ENCODE assay signal across 9 cellular contexts in genomic region chr12:122981587-122982493, GRCh38. TPM values are rescaled to one million over a fixed set of nuclear protein-coding genes. Genes with fewer than 3 reads are reported as not detected.
A peak's percentile ranks its signal among the peaks of the same experiment; 100 is the strongest.
DNase-seq lines count a peak whose midpoint lies in the region; ATAC-seq and TF ChIP-seq lines count a peak whose summit lies in the region.
"Had no signal": no experiment of that assay in that cellular context is flagged by ENCODE, and none has a peak within 500 bp of the region (broad histone marks: within the 10 kb centered on the region; RNA-seq: fewer than 3 reads in every experiment).

No MANE protein-coding gene starts in this region.

- peaks cover 11% of the 10 kb centered on the region for H3K36me3 Mint-ChIP-seq in activated naive CD4-positive, alpha-beta T cell treated with anti-CD3 and anti-CD28 coated beads for 36 hours (ENCODE audit: low read depth)
- peaks cover 16% of the 10 kb centered on the region for H3K36me3 Mint-ChIP-seq in activated naive CD8-positive, alpha-beta T cell treated with anti-CD3 and anti-CD28 coated beads for 36 hours

- peak overlapping the region; percentile 81 for H3K4me3 Mint-ChIP-seq in activated naive CD4-positive, alpha-beta T cell treated with anti-CD3 and anti-CD28 coated beads for 36 hours
- H3K4me3 Mint-ChIP-seq in activated naive CD8-positive, alpha-beta T cell treated with anti-CD3 and anti-CD28 coated beads for 36 hours = peak overlapping the region; percentile 93

- H3K27ac ChIP-seq in left lung (peak overlapping the region; percentile 84 to 91), thyroid gland (peak overlapping the region in 2 of 3 donors; percentile 81 to 84)

- peaks cover 46 to 73% of the 10 kb centered on the region in 2 donors for H3K4me1 ChIP-seq in left lung
- peaks cover 20 to 53% of the 10 kb centered on the region in 2 donors for H3K4me1 ChIP-seq in thyroid gland

- no peak for DNase-seq in activated naive CD4-positive, alpha-beta T cell treated with anti-CD3 and anti-CD28 coated beads for 36 hours
- no peak for DNase-seq in activated naive CD4-positive, alpha-beta T cell (lab: John Stamatoyannopoulos, UW)
- no peak for DNase-seq in activated naive CD8-positive, alpha-beta T cell treated with anti-CD3 and anti-CD28 coated beads for 36 hours
- DNase-seq in left lung (peak in 1 of 2 donors; percentile 72), thyroid gland (no peak), NCI-H345 (lab: John Stamatoyannopoulos, UW) (no peak), GM10266 (ENCODE audit: extremely low spot score) (no peak)
- DNase-seq: stimulated activated CD4-positive, alpha-beta T cell treated with anti-CD3 and anti-CD28 coated beads, Interleukin-4, amount 100 ng/mL, for 24 hours had no signal

- no peak for TF ChIP-seq POLR2A in thyroid gland (IDR thresholded peaks at IDR 0.05)

- peak overlapping the region; percentile 99 for H3K4me3 ChIP-seq in left lung
- H3K4me3 ChIP-seq in thyroid gland (replicated peaks in 1 of 3) = peak overlapping the region in 1 of 3 donors; percentile 98

- ATAC-seq in left lung (no peak), GM21423 (IDR thresholded peaks at IDR 0.05; ENCODE audit: unreplicated experiment) (no peak)

- H3K9me3 Mint-ChIP-seq in activated naive CD4-positive, alpha-beta T cell treated with anti-CD3 and anti-CD28 coated beads for 36 hours = no peaks in the 10 kb centered on the region
- no peaks in the 10 kb centered on the region for H3K9me3 Mint-ChIP-seq in activated naive CD8-positive, alpha-beta T cell treated with anti-CD3 and anti-CD28 coated beads for 36 hours

- 76 to 77% methylated on average over 24 to 26 of the region's 26 CpGs for WGBS in thyroid gland, 2 donors

- CTCF ChIA-PET in activated naive CD4-positive, alpha-beta T cell treated with anti-CD3 and anti-CD28 coated beads for 36 hours (lab: Charles Lee) = interaction anchor here (0.5 to 0.8 kb wide), 2 partner anchors 56 to 102 kb away, joined by 3 read pairs; no protein-coding TSS in a partner anchor

- H3K4me1 Mint-ChIP-seq in activated naive CD4-positive, alpha-beta T cell treated with anti-CD3 and anti-CD28 coated beads for 36 hours (ENCODE audit: low read depth) = peaks cover 52% of the 10 kb centered on the region
- peaks cover 41% of the 10 kb centered on the region for H3K4me1 Mint-ChIP-seq in activated naive CD8-positive, alpha-beta T cell treated with anti-CD3 and anti-CD28 coated beads for 36 hours

- no peaks in the 10 kb centered on the region for H3K9me3 ChIP-seq in left lung
- H3K9me3 ChIP-seq in thyroid gland = no peaks in the 10 kb centered on the region

- intact Hi-C loops in activated naive CD4-positive, alpha-beta T cell treated with anti-CD3 and anti-CD28 coated beads for 36 hours (cut with micrococcal nuclease) = no loop called here
- intact Hi-C loops in left lung (cut with DNase I) (loop anchor here in 1 of 2 donors (5.0 kb wide), 1 partner anchor 255 kb away; no protein-coding TSS in a partner anchor), thyroid gland (cut with DNase I) (loop anchor here (5.0 kb wide), 1 partner anchor 255 kb away; no protein-coding TSS in a partner anchor)

- no peaks in the 10 kb centered on the region for H3K27me3 ChIP-seq in left lung
- H3K27me3 ChIP-seq in thyroid gland = no peaks in the 10 kb centered on the region

- TF ChIP-seq CTCF in left lung (IDR thresholded peaks at IDR 0.05) = no peak
- no peak for TF ChIP-seq CTCF in thyroid gland (IDR thresholded peaks at IDR 0.05)
- no peak for TF ChIP-seq CTCF in GM10266 (IDR thresholded peaks at IDR 0.05; ENCODE audit: control insufficient read depth, insufficient read depth, low read depth, missing control alignments)

- peak overlapping the region; percentile 84 for H3K27ac Mint-ChIP-seq in activated naive CD4-positive, alpha-beta T cell treated with anti-CD3 and anti-CD28 coated beads for 36 hours
- peak overlapping the region; percentile 90 for H3K27ac Mint-ChIP-seq in activated naive CD8-positive, alpha-beta T cell treated with anti-CD3 and anti-CD28 coated beads for 36 hours

- H3K27me3 Mint-ChIP-seq in activated naive CD4-positive, alpha-beta T cell treated with anti-CD3 and anti-CD28 coated beads for 36 hours (ENCODE audit: low read depth) = no peaks in the 10 kb centered on the region
- no peaks in the 10 kb centered on the region for H3K27me3 Mint-ChIP-seq in activated naive CD8-positive, alpha-beta T cell treated with anti-CD3 and anti-CD28 coated beads for 36 hours

- H3K36me3 ChIP-seq in left lung (peaks cover 0 to 56% of the 10 kb centered on the region in 2 donors), thyroid gland (no peaks in the 10 kb centered on the region)

RNA-seq across cellular contexts. Expression of gene ARL6IP4, which starts 1.4 kb away (rescaled TPM):
- total RNA-seq in activated naive CD4-positive, alpha-beta T cell treated with anti-CD3 and anti-CD28 coated beads for 36 hours = 100 to 1,000 TPM; 159 to 177 TPM
- 100 to 1,000 TPM; 165 to 168 TPM for total RNA-seq in activated naive CD8-positive, alpha-beta T cell treated with anti-CD3 and anti-CD28 coated beads for 36 hours
- 100 to 1,000 TPM; 122 to 133 TPM for total RNA-seq in left lung
- 100 to 1,000 TPM; 210 to 281 (median 262) TPM for total RNA-seq in thyroid gland

RNA-seq across cellular contexts. Expression of gene OGFOD2, which starts 6.8 kb away (rescaled TPM):
- 10 to 100 TPM; 26.8 to 27.7 TPM for total RNA-seq in activated naive CD4-positive, alpha-beta T cell treated with anti-CD3 and anti-CD28 coated beads for 36 hours
- 10 to 100 TPM; 26.8 to 31.8 TPM for total RNA-seq in activated naive CD8-positive, alpha-beta T cell treated with anti-CD3 and anti-CD28 coated beads for 36 hours
- total RNA-seq in left lung (10 to 100 TPM; 20.3 to 20.6 TPM), thyroid gland (10 to 100 TPM in 3 of 4 donors, 1 to 10 TPM in 1; 5.9 to 16.3 (median 15.5) TPM)

RNA-seq across cellular contexts. Expression of gene ABCB9, which starts 15.6 kb away (rescaled TPM):
- 1 to 10 TPM; 5.1 to 5.9 TPM for total RNA-seq in activated naive CD4-positive, alpha-beta T cell treated with anti-CD3 and anti-CD28 coated beads for 36 hours
- total RNA-seq in activated naive CD8-positive, alpha-beta T cell treated with anti-CD3 and anti-CD28 coated beads for 36 hours = 1 to 10 TPM; 3.6 TPM
- total RNA-seq in left lung (1 to 10 TPM; 4.5 to 7.7 TPM), thyroid gland (1 to 10 TPM; 4.9 to 6.8 (median 5.3) TPM)
